In the genomic region with DNA sequence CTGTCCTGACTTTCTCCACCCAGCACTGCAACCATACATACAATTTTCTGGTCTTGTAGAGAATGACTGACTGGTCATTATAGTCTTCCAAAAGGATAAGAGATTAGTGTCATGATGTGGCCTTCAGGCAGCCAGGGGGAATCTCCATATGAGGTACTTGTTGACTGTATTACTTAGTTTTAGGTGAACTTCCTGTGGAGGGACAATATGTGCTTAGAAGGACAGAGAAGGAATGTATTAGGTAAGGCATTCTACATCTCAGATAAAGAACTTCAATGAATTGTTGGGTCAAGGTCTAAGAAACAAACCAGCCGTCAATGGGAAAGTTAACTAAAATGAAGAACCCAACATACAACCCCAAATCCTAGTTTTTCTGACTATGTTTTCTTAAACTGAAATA, we compare ENCODE assay signal across 17 cellular contexts.
"Had no signal": no experiment of that assay in that cellular context is flagged by ENCODE, and none has a peak within 500 bp of the region (broad histone marks: within the 10 kb centered on the region; RNA-seq: fewer than 3 reads in every experiment).

No MANE protein-coding gene starts in this region.

- H3K4me2 ChIP-seq: neural progenitor cell had no signal

- H2AFZ ChIP-seq: neural progenitor cell had no signal

- H3K4me3 Mint-ChIP-seq: activated CD4-positive, alpha-beta T cell treated with anti-CD3 and anti-CD28 coated beads, Interleukin-2, amount 10 ng/mL, durations not matched to agents 7 days and 5 days; activated naive CD8-positive, alpha-beta T cell treated with anti-CD3 and anti-CD28 coated beads, Interleukin-2, amount 10 ng/mL, durations not matched to agents 7 days and 5 days; activated T-helper 1 cell treated with anti-CD3 and anti-CD28 coated beads, Interleukin-12 subunit alpha, Interleukin-12 subunit beta, Interleukin-2, Interleukin-4 antibody, amounts not matched to agents 30 ng/mL and 10 ng/mL and 1 ng/mL, durations not matched to agents 14 hours and 24 hours and 36 hours; naive B cell; neural progenitor cell; stimulated activated effector memory CD8-positive, alpha-beta T cell treated with anti-CD3 and anti-CD28 coated beads, Interleukin-12 subunit alpha, Interleukin-12 subunit beta, amount 100 ng/mL, for 72 hours had no signal

- H3K4me3 ChIP-seq: breast epithelium, gastroesophageal sphincter, neural progenitor cell, pancreas, thoracic aorta, vagina had no signal

- H3K9ac ChIP-seq: neural progenitor cell had no signal

- H3K27ac ChIP-seq: gastroesophageal sphincter, neural progenitor cell, thoracic aorta, vagina had no signal

- ATAC-seq: left ventricle myocardium superior; stimulated activated effector memory CD8-positive, alpha-beta T cell treated with anti-CD3 and anti-CD28 coated beads, Interleukin-12 subunit alpha, Interleukin-12 subunit beta, amount 100 ng/mL, for 72 hours had no signal

- H3K36me3 Mint-ChIP-seq: naive B cell; neural progenitor cell; stimulated activated effector memory CD8-positive, alpha-beta T cell treated with anti-CD3 and anti-CD28 coated beads, Interleukin-12 subunit alpha, Interleukin-12 subunit beta, amount 100 ng/mL, for 72 hours had no signal

- H3K27ac Mint-ChIP-seq: activated CD4-positive, alpha-beta T cell treated with anti-CD3 and anti-CD28 coated beads, Interleukin-2, amount 10 ng/mL, durations not matched to agents 7 days and 5 days; activated naive CD8-positive, alpha-beta T cell treated with anti-CD3 and anti-CD28 coated beads, Interleukin-2, amount 10 ng/mL, durations not matched to agents 7 days and 5 days; activated T-helper 1 cell treated with anti-CD3 and anti-CD28 coated beads, Interleukin-12 subunit alpha, Interleukin-12 subunit beta, Interleukin-2, Interleukin-4 antibody, amounts not matched to agents 30 ng/mL and 10 ng/mL and 1 ng/mL, durations not matched to agents 14 hours and 24 hours and 36 hours; naive B cell; neural progenitor cell; stimulated activated effector memory CD8-positive, alpha-beta T cell treated with anti-CD3 and anti-CD28 coated beads, Interleukin-12 subunit alpha, Interleukin-12 subunit beta, amount 100 ng/mL, for 72 hours had no signal

- H3K27me3 ChIP-seq: breast epithelium, gastroesophageal sphincter, neural progenitor cell, pancreas, vagina had no signal

- H3K9me3 ChIP-seq: breast epithelium, gastroesophageal sphincter, pancreas, thoracic aorta, vagina had no signal

- H3K4me1 ChIP-seq: breast epithelium, neural progenitor cell had no signal

- H3K36me3 ChIP-seq: breast epithelium, gastroesophageal sphincter, neural progenitor cell, pancreas, thoracic aorta, vagina had no signal

- DNase-seq: activated CD4-positive, alpha-beta T cell treated with anti-CD3 and anti-CD28 coated beads, Interleukin-2, amount 10 ng/mL, durations not matched to agents 7 days and 5 days; activated CD4-positive, CD25-positive, alpha-beta regulatory T cell; activated naive CD8-positive, alpha-beta T cell treated with anti-CD3 and anti-CD28 coated beads, Interleukin-2, amount 10 ng/mL, durations not matched to agents 7 days and 5 days; anterior cingulate cortex; cerebellar nuclear complex; dermis blood vessel endothelial cell; erythroblast; left ventricle myocardium superior; naive B cell; pancreas had no signal

- FAIRE-seq: pancreas had no signal

- H3K9me3 Mint-ChIP-seq: activated T-helper 1 cell treated with anti-CD3 and anti-CD28 coated beads, Interleukin-12 subunit alpha, Interleukin-12 subunit beta, Interleukin-2, Interleukin-4 antibody, amounts not matched to agents 30 ng/mL and 10 ng/mL and 1 ng/mL, durations not matched to agents 14 hours and 24 hours and 36 hours; naive B cell; neural progenitor cell; stimulated activated effector memory CD8-positive, alpha-beta T cell treated with anti-CD3 and anti-CD28 coated beads, Interleukin-12 subunit alpha, Interleukin-12 subunit beta, amount 100 ng/mL, for 72 hours had no signal
